1 cellular context compared by ENCODE assay signal in the genomic region with DNA sequence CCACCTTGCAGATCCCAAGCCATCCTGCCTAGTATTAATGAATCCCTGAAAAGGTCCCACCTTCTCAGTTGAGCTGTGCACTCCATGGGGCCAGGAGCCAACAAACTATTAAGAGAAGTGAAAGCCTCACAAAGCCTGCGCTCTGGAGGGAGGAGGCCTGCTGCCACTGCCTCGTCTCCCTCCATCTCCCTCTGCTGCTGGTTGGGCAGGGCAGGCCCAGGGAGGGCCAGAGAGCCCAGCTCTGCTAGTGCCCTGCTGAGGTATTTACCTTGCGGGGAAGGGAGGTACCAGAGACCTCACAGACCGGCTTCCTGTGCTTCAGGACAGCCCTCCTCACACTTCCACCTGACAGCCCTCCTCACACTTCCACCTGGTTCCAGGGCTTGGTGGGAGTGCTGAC.
TF ChIP-seq lines count a peak whose summit lies in the region.

No MANE protein-coding gene starts in this region.

TF ChIP-seq in H1, 55 proteins besides CTCF, POLR2A, EP300 and RAD21:
- TF ChIP-seq BRCA1 (IDR thresholded peaks at IDR 0.05; ENCODE audit: low read depth, low read length) (no peak), RNF2 (IDR thresholded peaks at IDR 0.05; ENCODE audit: borderline replicate concordance, low read depth, low read length, missing control alignments, poor library complexity, severe bottlenecking) (no peak), POU5F1 (IDR thresholded peaks at IDR 0.05; ENCODE audit: low read depth, low read length) (no peak), TCF12 (IDR thresholded peaks at IDR 0.05; ENCODE audit: low read depth, low read length) (no peak), HDAC6 (IDR thresholded peaks at IDR 0.05; ENCODE audit: low read depth, low read length) (no peak), SRF (IDR thresholded peaks at IDR 0.05; ENCODE audit: low read depth, low read length) (no peak), SUZ12 (IDR thresholded peaks at IDR 0.05; ENCODE audit: low read length) (no peak), MAFK (IDR thresholded peaks at IDR 0.05; ENCODE audit: low read depth, low read length) (no peak), ASH2L (IDR thresholded peaks at IDR 0.05; ENCODE audit: low read length) (no peak), FOSL1 (IDR thresholded peaks at IDR 0.05; ENCODE audit: insufficient read depth, low read depth, low read length) (no peak), JUN (IDR thresholded peaks at IDR 0.05; ENCODE audit: low read depth, low read length) (no peak), SP4 (IDR thresholded peaks at IDR 0.05; ENCODE audit: low read length) (no peak), POLR2AphosphoS5 (IDR thresholded peaks at IDR 0.05; ENCODE audit: low read depth, low read length) (no peak), RFX5 (IDR thresholded peaks at IDR 0.05; ENCODE audit: borderline replicate concordance, low read depth, low read length) (no peak), CTBP2 (IDR thresholded peaks at IDR 0.05; ENCODE audit: borderline replicate concordance, insufficient read depth, insufficient read length, low read length) (no peak), NANOG (IDR thresholded peaks at IDR 0.05; ENCODE audit: insufficient read depth, low read depth, low read length, poor library complexity, severe bottlenecking) (no peak), SIX5 (IDR thresholded peaks at IDR 0.05; ENCODE audit: low read depth, low read length) (no peak)
- TF ChIP-seq, protein P1, sequence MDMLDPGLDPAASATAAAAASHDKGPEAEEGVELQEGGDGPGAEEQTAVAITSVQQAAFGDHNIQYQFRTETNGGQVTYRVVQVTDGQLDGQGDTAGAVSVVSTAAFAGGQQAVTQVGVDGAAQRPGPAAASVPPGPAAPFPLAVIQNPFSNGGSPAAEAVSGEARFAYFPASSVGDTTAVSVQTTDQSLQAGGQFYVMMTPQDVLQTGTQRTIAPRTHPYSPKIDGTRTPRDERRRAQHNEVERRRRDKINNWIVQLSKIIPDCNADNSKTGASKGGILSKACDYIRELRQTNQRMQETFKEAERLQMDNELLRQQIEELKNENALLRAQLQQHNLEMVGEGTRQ (IDR thresholded peaks at IDR 0.05; ENCODE audit: low read length), result no peak
- TF ChIP-seq, protein P2, sequence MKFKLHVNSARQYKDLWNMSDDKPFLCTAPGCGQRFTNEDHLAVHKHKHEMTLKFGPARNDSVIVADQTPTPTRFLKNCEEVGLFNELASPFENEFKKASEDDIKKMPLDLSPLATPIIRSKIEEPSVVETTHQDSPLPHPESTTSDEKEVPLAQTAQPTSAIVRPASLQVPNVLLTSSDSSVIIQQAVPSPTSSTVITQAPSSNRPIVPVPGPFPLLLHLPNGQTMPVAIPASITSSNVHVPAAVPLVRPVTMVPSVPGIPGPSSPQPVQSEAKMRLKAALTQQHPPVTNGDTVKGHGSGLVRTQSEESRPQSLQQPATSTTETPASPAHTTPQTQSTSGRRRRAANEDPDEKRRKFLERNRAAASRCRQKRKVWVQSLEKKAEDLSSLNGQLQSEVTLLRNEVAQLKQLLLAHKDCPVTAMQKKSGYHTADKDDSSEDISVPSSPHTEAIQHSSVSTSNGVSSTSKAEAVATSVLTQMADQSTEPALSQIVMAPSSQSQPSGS (IDR thresholded peaks at IDR 0.05; ENCODE audit: low read length), result no peak
- TF ChIP-seq, protein P3, sequence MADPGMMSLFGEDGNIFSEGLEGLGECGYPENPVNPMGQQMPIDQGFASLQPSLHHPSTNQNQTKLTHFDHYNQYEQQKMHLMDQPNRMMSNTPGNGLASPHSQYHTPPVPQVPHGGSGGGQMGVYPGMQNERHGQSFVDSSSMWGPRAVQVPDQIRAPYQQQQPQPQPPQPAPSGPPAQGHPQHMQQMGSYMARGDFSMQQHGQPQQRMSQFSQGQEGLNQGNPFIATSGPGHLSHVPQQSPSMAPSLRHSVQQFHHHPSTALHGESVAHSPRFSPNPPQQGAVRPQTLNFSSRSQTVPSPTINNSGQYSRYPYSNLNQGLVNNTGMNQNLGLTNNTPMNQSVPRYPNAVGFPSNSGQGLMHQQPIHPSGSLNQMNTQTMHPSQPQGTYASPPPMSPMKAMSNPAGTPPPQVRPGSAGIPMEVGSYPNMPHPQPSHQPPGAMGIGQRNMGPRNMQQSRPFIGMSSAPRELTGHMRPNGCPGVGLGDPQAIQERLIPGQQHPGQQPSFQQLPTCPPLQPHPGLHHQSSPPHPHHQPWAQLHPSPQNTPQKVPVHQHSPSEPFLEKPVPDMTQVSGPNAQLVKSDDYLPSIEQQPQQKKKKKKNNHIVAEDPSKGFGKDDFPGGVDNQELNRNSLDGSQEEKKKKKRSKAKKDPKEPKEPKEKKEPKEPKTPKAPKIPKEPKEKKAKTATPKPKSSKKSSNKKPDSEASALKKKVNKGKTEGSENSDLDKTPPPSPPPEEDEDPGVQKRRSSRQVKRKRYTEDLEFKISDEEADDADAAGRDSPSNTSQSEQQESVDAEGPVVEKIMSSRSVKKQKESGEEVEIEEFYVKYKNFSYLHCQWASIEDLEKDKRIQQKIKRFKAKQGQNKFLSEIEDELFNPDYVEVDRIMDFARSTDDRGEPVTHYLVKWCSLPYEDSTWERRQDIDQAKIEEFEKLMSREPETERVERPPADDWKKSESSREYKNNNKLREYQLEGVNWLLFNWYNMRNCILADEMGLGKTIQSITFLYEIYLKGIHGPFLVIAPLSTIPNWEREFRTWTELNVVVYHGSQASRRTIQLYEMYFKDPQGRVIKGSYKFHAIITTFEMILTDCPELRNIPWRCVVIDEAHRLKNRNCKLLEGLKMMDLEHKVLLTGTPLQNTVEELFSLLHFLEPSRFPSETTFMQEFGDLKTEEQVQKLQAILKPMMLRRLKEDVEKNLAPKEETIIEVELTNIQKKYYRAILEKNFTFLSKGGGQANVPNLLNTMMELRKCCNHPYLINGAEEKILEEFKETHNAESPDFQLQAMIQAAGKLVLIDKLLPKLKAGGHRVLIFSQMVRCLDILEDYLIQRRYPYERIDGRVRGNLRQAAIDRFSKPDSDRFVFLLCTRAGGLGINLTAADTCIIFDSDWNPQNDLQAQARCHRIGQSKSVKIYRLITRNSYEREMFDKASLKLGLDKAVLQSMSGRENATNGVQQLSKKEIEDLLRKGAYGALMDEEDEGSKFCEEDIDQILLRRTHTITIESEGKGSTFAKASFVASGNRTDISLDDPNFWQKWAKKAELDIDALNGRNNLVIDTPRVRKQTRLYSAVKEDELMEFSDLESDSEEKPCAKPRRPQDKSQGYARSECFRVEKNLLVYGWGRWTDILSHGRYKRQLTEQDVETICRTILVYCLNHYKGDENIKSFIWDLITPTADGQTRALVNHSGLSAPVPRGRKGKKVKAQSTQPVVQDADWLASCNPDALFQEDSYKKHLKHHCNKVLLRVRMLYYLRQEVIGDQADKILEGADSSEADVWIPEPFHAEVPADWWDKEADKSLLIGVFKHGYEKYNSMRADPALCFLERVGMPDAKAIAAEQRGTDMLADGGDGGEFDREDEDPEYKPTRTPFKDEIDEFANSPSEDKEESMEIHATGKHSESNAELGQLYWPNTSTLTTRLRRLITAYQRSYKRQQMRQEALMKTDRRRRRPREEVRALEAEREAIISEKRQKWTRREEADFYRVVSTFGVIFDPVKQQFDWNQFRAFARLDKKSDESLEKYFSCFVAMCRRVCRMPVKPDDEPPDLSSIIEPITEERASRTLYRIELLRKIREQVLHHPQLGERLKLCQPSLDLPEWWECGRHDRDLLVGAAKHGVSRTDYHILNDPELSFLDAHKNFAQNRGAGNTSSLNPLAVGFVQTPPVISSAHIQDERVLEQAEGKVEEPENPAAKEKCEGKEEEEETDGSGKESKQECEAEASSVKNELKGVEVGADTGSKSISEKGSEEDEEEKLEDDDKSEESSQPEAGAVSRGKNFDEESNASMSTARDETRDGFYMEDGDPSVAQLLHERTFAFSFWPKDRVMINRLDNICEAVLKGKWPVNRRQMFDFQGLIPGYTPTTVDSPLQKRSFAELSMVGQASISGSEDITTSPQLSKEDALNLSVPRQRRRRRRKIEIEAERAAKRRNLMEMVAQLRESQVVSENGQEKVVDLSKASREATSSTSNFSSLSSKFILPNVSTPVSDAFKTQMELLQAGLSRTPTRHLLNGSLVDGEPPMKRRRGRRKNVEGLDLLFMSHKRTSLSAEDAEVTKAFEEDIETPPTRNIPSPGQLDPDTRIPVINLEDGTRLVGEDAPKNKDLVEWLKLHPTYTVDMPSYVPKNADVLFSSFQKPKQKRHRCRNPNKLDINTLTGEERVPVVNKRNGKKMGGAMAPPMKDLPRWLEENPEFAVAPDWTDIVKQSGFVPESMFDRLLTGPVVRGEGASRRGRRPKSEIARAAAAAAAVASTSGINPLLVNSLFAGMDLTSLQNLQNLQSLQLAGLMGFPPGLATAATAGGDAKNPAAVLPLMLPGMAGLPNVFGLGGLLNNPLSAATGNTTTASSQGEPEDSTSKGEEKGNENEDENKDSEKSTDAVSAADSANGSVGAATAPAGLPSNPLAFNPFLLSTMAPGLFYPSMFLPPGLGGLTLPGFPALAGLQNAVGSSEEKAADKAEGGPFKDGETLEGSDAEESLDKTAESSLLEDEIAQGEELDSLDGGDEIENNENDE (IDR thresholded peaks at IDR 0.05; ENCODE audit: insufficient replicate concordance, low read length), result no peak
